Comparison of ENCODE assay signal across 12 cellular contexts in the genomic region with DNA sequence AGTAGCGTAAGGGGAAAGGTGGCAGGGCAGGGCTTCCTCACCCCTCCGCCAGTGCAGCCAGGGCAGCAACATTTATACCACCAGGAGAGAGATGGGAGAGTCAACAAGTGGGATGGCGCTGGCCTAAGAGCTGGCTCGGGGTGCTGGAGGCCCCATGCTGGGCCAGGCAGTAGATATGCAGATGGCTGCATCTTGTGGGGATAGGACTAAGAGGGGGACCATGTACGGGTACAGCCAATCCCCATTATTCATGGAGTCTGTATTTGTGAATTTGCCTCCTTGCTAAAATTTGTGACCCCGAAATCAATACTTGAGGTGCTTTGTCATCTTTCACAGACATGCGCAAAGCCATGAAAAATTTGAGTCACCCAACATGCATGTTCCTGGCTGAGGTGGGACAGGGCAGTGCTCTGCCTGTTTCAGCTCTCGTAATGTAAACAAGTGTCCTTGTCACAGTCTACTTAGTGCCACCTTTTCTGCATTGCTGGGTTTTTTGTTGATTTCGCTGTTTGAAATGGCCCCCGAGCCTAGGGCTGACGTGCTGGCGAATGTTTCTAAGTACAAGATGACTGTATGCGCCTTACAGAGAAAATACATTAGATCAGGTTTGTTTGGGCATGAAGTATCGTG. TPM values are rescaled to one million over a fixed set of nuclear protein-coding genes. Genes with fewer than 3 reads are reported as not detected.
A peak's percentile ranks its signal among the peaks of the same experiment; 100 is the strongest.
DNase-seq lines count a peak whose midpoint lies in the region; ATAC-seq lines count a peak whose summit lies in the region.
"Had no signal": no experiment of that assay in that cellular context is flagged by ENCODE, and none has a peak within 500 bp of the region (broad histone marks: within the 10 kb centered on the region; RNA-seq: fewer than 3 reads in every experiment).

No MANE protein-coding gene starts in this region.

- H3K4me1 Mint-ChIP-seq in activated CD4-positive, alpha-beta T cell treated with anti-CD3 and anti-CD28 coated beads, Interleukin-2, amount 10 ng/mL, durations not matched to agents 24 days and 14 days: peaks cover 59% of the 10 kb centered on the region
- peaks cover 85% of the 10 kb centered on the region for H3K4me1 Mint-ChIP-seq in activated naive CD8-positive, alpha-beta T cell (ENCODE audit: low read depth)
- peaks cover 76% of the 10 kb centered on the region for H3K4me1 Mint-ChIP-seq in stimulated activated effector memory CD8-positive, alpha-beta T cell treated with anti-CD3 and anti-CD28 coated beads, Interleukin-12 subunit alpha, Interleukin-12 subunit beta, amount 100 ng/mL, for 72 hours
- H3K4me1 Mint-ChIP-seq: neural progenitor cell had no signal

- intact Hi-C loops in activated CD4-positive, alpha-beta T cell treated with anti-CD3 and anti-CD28 coated beads, Interleukin-2, amount 10 ng/mL, durations not matched to agents 24 days and 14 days (cut with micrococcal nuclease): loop anchor here (1.0 to 2.0 kb wide), 3 partner anchors 8 to 64 kb away; no protein-coding TSS in a partner anchor

- no peaks in the 10 kb centered on the region for H3K27me3 ChIP-seq in HUES6 (ENCODE audit: control insufficient read depth, insufficient read depth, low read length)
- H3K27me3 ChIP-seq: dorsolateral prefrontal cortex, neural progenitor cell had no signal

- ATAC-seq in stimulated activated effector memory CD8-positive, alpha-beta T cell treated with anti-CD3 and anti-CD28 coated beads, Interleukin-12 subunit alpha, Interleukin-12 subunit beta, amount 100 ng/mL, for 72 hours: peak; percentile 75

- H3K4me3 ChIP-seq in HUES6 (ENCODE audit: low read depth, low read length): no peak overlapping the region
- H3K4me3 ChIP-seq: dorsolateral prefrontal cortex, neural progenitor cell had no signal

- peaks cover 11% of the 10 kb centered on the region for H3K4me1 ChIP-seq in HUES6 (ENCODE audit: control insufficient read depth, insufficient read depth, low read length)
- H3K4me1 ChIP-seq: neural progenitor cell had no signal

- no peaks in the 10 kb centered on the region for H3K9me3 ChIP-seq in HUES6 (ENCODE audit: control insufficient read depth, insufficient read depth, low read depth, low read length)

- DNase-seq in activated CD4-positive, alpha-beta T cell treated with anti-CD3 and anti-CD28 coated beads, Interleukin-2, amount 10 ng/mL, durations not matched to agents 24 days and 14 days: peak; percentile 68
- no peak for DNase-seq in activated CD4-positive, alpha-beta T cell treated with anti-CD3 and anti-CD28 coated beads, Interleukin-2, amount 50 U/mL, for 1 hour
- no peak for DNase-seq in stimulated activated effector memory CD8-positive, alpha-beta T cell treated with anti-CD3 and anti-CD28 coated beads, Interleukin-12 subunit alpha, Interleukin-12 subunit beta, amount 100 ng/mL, for 72 hours (ENCODE audit: low spot score in 2 of 2)
- no peak for DNase-seq in central memory CD4-positive, alpha-beta T cell
- DNase-seq in AG08395 (ENCODE audit: low spot score): no peak
- no peak for DNase-seq in RPMI8226
- DNase-seq: ACHN, NCI-H226 had no signal

- H3K27me3 Mint-ChIP-seq in activated CD4-positive, alpha-beta T cell treated with anti-CD3 and anti-CD28 coated beads, Interleukin-2, amount 10 ng/mL, durations not matched to agents 24 days and 14 days: no peaks in the 10 kb centered on the region
- no peaks in the 10 kb centered on the region for H3K27me3 Mint-ChIP-seq in activated naive CD8-positive, alpha-beta T cell

- H3K27ac ChIP-seq in HUES6 (ENCODE audit: low read depth, low read length): no peak overlapping the region
- H3K27ac ChIP-seq: dorsolateral prefrontal cortex, neural progenitor cell had no signal

- peak overlapping the region; percentile 75 for H3K4me3 Mint-ChIP-seq in activated CD4-positive, alpha-beta T cell treated with anti-CD3 and anti-CD28 coated beads, Interleukin-2, amount 10 ng/mL, durations not matched to agents 24 days and 14 days
- H3K4me3 Mint-ChIP-seq in activated naive CD8-positive, alpha-beta T cell: peak overlapping the region; percentile 72
- peak overlapping the region; percentile 77 for H3K4me3 Mint-ChIP-seq in stimulated activated effector memory CD8-positive, alpha-beta T cell treated with anti-CD3 and anti-CD28 coated beads, Interleukin-12 subunit alpha, Interleukin-12 subunit beta, amount 100 ng/mL, for 72 hours
- H3K4me3 Mint-ChIP-seq: neural progenitor cell had no signal

- H3K36me3 Mint-ChIP-seq in activated CD4-positive, alpha-beta T cell treated with anti-CD3 and anti-CD28 coated beads, Interleukin-2, amount 10 ng/mL, durations not matched to agents 24 days and 14 days (ENCODE audit: low read depth): peaks cover 37% of the 10 kb centered on the region
- H3K36me3 Mint-ChIP-seq in activated naive CD8-positive, alpha-beta T cell: peaks cover 15% of the 10 kb centered on the region
- peaks cover 8% of the 10 kb centered on the region for H3K36me3 Mint-ChIP-seq in stimulated activated effector memory CD8-positive, alpha-beta T cell treated with anti-CD3 and anti-CD28 coated beads, Interleukin-12 subunit alpha, Interleukin-12 subunit beta, amount 100 ng/mL, for 72 hours
- H3K36me3 Mint-ChIP-seq: neural progenitor cell had no signal

- no peaks in the 10 kb centered on the region for H3K9me3 Mint-ChIP-seq in activated CD4-positive, alpha-beta T cell treated with anti-CD3 and anti-CD28 coated beads, Interleukin-2, amount 10 ng/mL, durations not matched to agents 24 days and 14 days
- H3K9me3 Mint-ChIP-seq in activated naive CD8-positive, alpha-beta T cell (ENCODE audit: low read depth): no peaks in the 10 kb centered on the region
- H3K9me3 Mint-ChIP-seq in stimulated activated effector memory CD8-positive, alpha-beta T cell treated with anti-CD3 and anti-CD28 coated beads, Interleukin-12 subunit alpha, Interleukin-12 subunit beta, amount 100 ng/mL, for 72 hours: no peaks in the 10 kb centered on the region
- H3K9me3 Mint-ChIP-seq: neural progenitor cell had no signal

- H3K27ac Mint-ChIP-seq in activated CD4-positive, alpha-beta T cell treated with anti-CD3 and anti-CD28 coated beads, Interleukin-2, amount 10 ng/mL, durations not matched to agents 24 days and 14 days: peak overlapping the region; percentile 99
- H3K27ac Mint-ChIP-seq in activated naive CD8-positive, alpha-beta T cell: peak overlapping the region; percentile 98
- H3K27ac Mint-ChIP-seq in stimulated activated effector memory CD8-positive, alpha-beta T cell treated with anti-CD3 and anti-CD28 coated beads, Interleukin-12 subunit alpha, Interleukin-12 subunit beta, amount 100 ng/mL, for 72 hours: peak overlapping the region; percentile 97
- H3K27ac Mint-ChIP-seq: neural progenitor cell had no signal

- peak overlapping the region; percentile 19 for H3K9ac ChIP-seq in HUES6 (ENCODE audit: low read length)
- H3K9ac ChIP-seq: neural progenitor cell had no signal

- no peaks in the 10 kb centered on the region for H3K36me3 ChIP-seq in HUES6 (ENCODE audit: control insufficient read depth, insufficient read depth, low read length)
- H3K36me3 ChIP-seq: neural progenitor cell had no signal

RNA-seq across cellular contexts. Expression of gene TAF8, which starts 27.5 kb away (rescaled TPM):
- total RNA-seq in activated CD4-positive, alpha-beta T cell treated with anti-CD3 and anti-CD28 coated beads, Interleukin-2, amount 10 ng/mL, durations not matched to agents 24 days and 14 days: 38.1 and 38.7 TPM in 2 replicates
